Comparison of ENCODE assay signal across 8 cellular contexts in the genomic region with DNA sequence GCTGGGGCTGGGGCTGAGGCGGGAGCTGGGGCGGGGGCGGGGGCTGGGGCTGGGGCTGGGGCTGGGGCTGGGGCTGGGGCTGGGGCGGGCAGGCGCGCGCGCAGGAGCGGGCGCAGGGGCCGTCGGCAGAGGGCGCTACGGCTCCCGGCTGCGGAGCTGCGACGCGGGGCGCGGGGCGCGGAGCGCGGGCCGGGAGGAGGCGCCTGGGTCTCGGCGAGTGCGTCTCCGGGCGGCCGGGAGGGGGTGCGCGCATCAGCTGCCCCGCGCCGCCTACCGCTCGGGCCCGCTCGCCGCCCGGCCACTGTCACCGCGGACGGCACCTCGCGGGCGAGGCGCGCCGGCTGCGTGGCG. TPM values are rescaled to one million over a fixed set of nuclear protein-coding genes. Genes with fewer than 3 reads are reported as not detected.
A peak's percentile ranks its signal among the peaks of the same experiment; 100 is the strongest.
DNase-seq lines count a peak whose midpoint lies in the region; ATAC-seq, FAIRE-seq and TF ChIP-seq lines count a peak whose summit lies in the region.

No MANE protein-coding gene starts in this region.

- H3K27me3 Mint-ChIP-seq in activated T-helper 17 cell treated with anti-CD3 and anti-CD28 coated beads, Interleukin-2, amount 50 U/mL, for 72 hours = peaks cover 24% of the 10 kb centered on the region
- H3K27me3 Mint-ChIP-seq in osteocyte (ENCODE audit: unreplicated experiment) = peaks cover 67% of the 10 kb centered on the region

- H3K9me3 Mint-ChIP-seq in activated T-helper 17 cell treated with anti-CD3 and anti-CD28 coated beads, Interleukin-2, amount 50 U/mL, for 72 hours = no peaks in the 10 kb centered on the region
- no peaks in the 10 kb centered on the region for H3K9me3 Mint-ChIP-seq in osteocyte (ENCODE audit: unreplicated experiment)

- no peak overlapping the region for H3K27ac Mint-ChIP-seq in activated T-helper 17 cell treated with anti-CD3 and anti-CD28 coated beads, Interleukin-2, amount 50 U/mL, for 72 hours
- no peak overlapping the region for H3K27ac Mint-ChIP-seq in osteocyte (ENCODE audit: unreplicated experiment)

- FAIRE-seq in frontal cortex (lab: Jason Lieb, UNC) = no peak

- TF ChIP-seq CTCF in osteocyte (IDR thresholded peaks at IDR 0.05) = peak; percentile 40

- no peaks in the 10 kb centered on the region for H3K36me3 Mint-ChIP-seq in activated T-helper 17 cell treated with anti-CD3 and anti-CD28 coated beads, Interleukin-2, amount 50 U/mL, for 72 hours (ENCODE audit: low read depth)
- no peaks in the 10 kb centered on the region for H3K36me3 Mint-ChIP-seq in osteocyte (ENCODE audit: unreplicated experiment)

- H3K4me1 Mint-ChIP-seq in activated T-helper 17 cell treated with anti-CD3 and anti-CD28 coated beads, Interleukin-2, amount 50 U/mL, for 72 hours = no peaks in the 10 kb centered on the region
- peaks cover 8% of the 10 kb centered on the region for H3K4me1 Mint-ChIP-seq in osteocyte (ENCODE audit: unreplicated experiment)

- ATAC-seq in activated T-helper 17 cell treated with anti-CD3 and anti-CD28 coated beads, Interleukin-2, amount 50 U/mL, for 72 hours (replicated peaks) = peak; percentile 85
- no peak for ATAC-seq in GM21717 (IDR thresholded peaks at IDR 0.05; ENCODE audit: unreplicated experiment)

- H3K4me3 Mint-ChIP-seq in activated T-helper 17 cell treated with anti-CD3 and anti-CD28 coated beads, Interleukin-2, amount 50 U/mL, for 72 hours = no peak overlapping the region
- no peak overlapping the region for H3K4me3 Mint-ChIP-seq in osteocyte (ENCODE audit: unreplicated experiment)

- DNase-seq in DMS53 treated with DMSO at 0.1 percent for 48 hours (lab: John Stamatoyannopoulos, UW; ENCODE audit: unreplicated experiment) (peak; percentile 6), H4 (ENCODE audit: low spot score) (peak; percentile 15), NCI-H69 (lab: John Stamatoyannopoulos, UW) (peak; percentile 44), frontal cortex (ENCODE audit: low spot score in 2 of 2) (peak; percentile 66 to 76), osteocyte (ENCODE audit: extremely low spot score, unreplicated experiment) (no peak), NCI-H226 (no peak)

RNA-seq across cellular contexts. Expression of a gene that starts 0.4 kb away (rescaled TPM):
- 0.08 and 0.25 TPM in 2 replicates for total RNA-seq in H4 (2014; rRNA removed; shearing (Covaris generic))
- total RNA-seq in activated T-helper 17 cell treated with anti-CD3 and anti-CD28 coated beads, Interleukin-2, amount 50 U/mL, for 72 hours = under 1 TPM in 1 of 2 donors, not detected in 1; 0.11 TPM
- total RNA-seq in frontal cortex (7.3 TPM), osteocyte (0.05 TPM in 1 of 2 replicates, not detected in the other)

Comparison
In these comparisons a context has a peak if more than half of its experiments do, and no peak if none do; other contexts are left out.
1. DNase-seq: peak in DMS53 treated with DMSO at 0.1 percent for 48 hours (single experiment), H4 (single experiment), NCI-H69 (single experiment) and frontal cortex (2 of 2); none in osteocyte (single experiment) and NCI-H226 (single experiment).